Comparison of ENCODE assay signal across 1 cellular context in the genomic region with DNA sequence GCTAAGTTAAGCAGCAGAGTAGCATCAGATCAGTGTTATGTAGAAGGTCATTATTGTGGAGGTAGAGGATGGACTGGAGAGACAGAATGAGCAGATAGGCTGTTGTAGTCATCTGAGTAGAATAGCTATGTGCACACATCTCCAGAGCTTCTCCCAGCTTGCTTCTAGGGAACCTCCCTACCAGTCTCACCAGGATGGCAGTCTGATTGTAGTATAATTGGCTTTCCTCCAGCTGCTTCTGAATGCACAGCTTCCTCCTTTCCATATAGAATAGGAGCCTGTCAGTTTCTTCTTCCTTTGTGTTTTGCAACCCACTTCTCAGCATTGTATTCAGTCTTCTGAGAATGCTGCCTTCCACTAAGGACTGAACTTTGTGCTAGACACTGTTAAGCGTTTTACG.
TF ChIP-seq lines count a peak whose summit lies in the region.

No MANE protein-coding gene starts in this region.

TF ChIP-seq in GM12878, 131 proteins besides CTCF, POLR2A, EP300 and RAD21:
- TF ChIP-seq IRF4 (IDR thresholded peaks at IDR 0.05; ENCODE audit: low read depth, low read length) (no peak), TCF3 (IDR thresholded peaks at IDR 0.05; ENCODE audit: borderline replicate concordance, insufficient read depth, low read depth, low read length) (no peak), MYB (IDR thresholded peaks at IDR 0.05; ENCODE audit: borderline replicate concordance, low read depth, low read length) (no peak), YBX1 (IDR thresholded peaks at IDR 0.05) (no peak)
